In genomic region chr14:105881021-105881930, GRCh38 we compare ENCODE assay signal across 18 cellular contexts.
DNase-seq lines count a peak whose midpoint lies in the region; ATAC-seq and TF ChIP-seq lines count a peak whose summit lies in the region.
"Had no signal": no experiment of that assay in that cellular context is flagged by ENCODE, and none has a peak within 500 bp of the region (broad histone marks: within the 10 kb centered on the region; RNA-seq: fewer than 3 reads in every experiment).

No MANE protein-coding gene starts in this region.

- no peak overlapping the region for H2AFZ ChIP-seq in mammary epithelial cell (ENCODE audit: low read depth, low read length)

- no TSS peak for BruUV-seq in mammary epithelial cell (replicated peaks; lab: Mats Ljungman, UMichigan)

- H3K4me2 ChIP-seq in mesendoderm (ENCODE audit: low read length) (no peak overlapping the region), mammary epithelial cell (ENCODE audit: insufficient read depth, low read depth, low read length) (no peak overlapping the region)

- peaks cover 2% of the 10 kb centered on the region for H3K4me1 Mint-ChIP-seq in T-helper 17 cell

- peaks cover 3% of the 10 kb centered on the region for H3K36me3 Mint-ChIP-seq in T-helper 17 cell (ENCODE audit: low read depth)

- H2BK15ac ChIP-seq in mesendoderm (replicated peaks; ENCODE audit: low read depth): no peak overlapping the region

- no peaks in the 10 kb centered on the region for H3K9me3 ChIP-seq in T-helper 17 cell (ENCODE audit: control insufficient read depth, low read length, poor library complexity, severe bottlenecking)
- H3K9me3 ChIP-seq in mammary epithelial cell (replicated peaks; ENCODE audit: insufficient read depth, low read length): peaks cover 18% of the 10 kb centered on the region
- H3K9me3 ChIP-seq: pancreas had no signal

- no peak overlapping the region for H3K4me3 Mint-ChIP-seq in T-helper 17 cell
- H3K4me3 Mint-ChIP-seq: activated T-helper 1 cell treated with anti-CD3 and anti-CD28 coated beads, Interleukin-12 subunit alpha, Interleukin-12 subunit beta, Interleukin-2, Interleukin-4 antibody, amounts not matched to agents 30 ng/mL and 10 ng/mL and 1 ng/mL, durations not matched to agents 14 hours and 24 hours and 36 hours had no signal

- in situ Hi-C loops in mammary epithelial cell (cut with MboI; ENCODE audit: low sequenced_read_pairs in 2 of 2): no loop called here

- H3K79me1 ChIP-seq in mesendoderm (ENCODE audit: low read length): no peaks in the 10 kb centered on the region

- H3K79me2 ChIP-seq in mesendoderm (ENCODE audit: control insufficient read depth, insufficient read depth, low read length): no peaks in the 10 kb centered on the region
- no peaks in the 10 kb centered on the region for H3K79me2 ChIP-seq in mammary epithelial cell (ENCODE audit: insufficient read depth, low read length)

- no peak overlapping the region for H2AK5ac ChIP-seq in mesendoderm (ENCODE audit: low read length)

- H4K20me1 ChIP-seq in mammary epithelial cell (ENCODE audit: insufficient read depth, low read length): no peaks in the 10 kb centered on the region

- dilution Hi-C loops in mammary epithelial cell (cut with HindIII; ENCODE audit: low sequenced_read_pairs): no loop called here

- no peak overlapping the region for H3K18ac ChIP-seq in mesendoderm (ENCODE audit: low read length)

- H3K4me1 ChIP-seq in mesendoderm (ENCODE audit: control insufficient read depth, low read depth, low read length): no peaks in the 10 kb centered on the region
- no peaks in the 10 kb centered on the region for H3K4me1 ChIP-seq in mammary epithelial cell (ENCODE audit: insufficient read depth, low read length)
- H3K4me1 ChIP-seq: pancreas had no signal

- H3K4me3 ChIP-seq in mesendoderm (ENCODE audit: low read length) (no peak overlapping the region), mammary epithelial cell (replicated peaks in 1 of 3; ENCODE audit: insufficient read depth in 1 of 3, low read depth in 2 of 3, low read length in 3 of 3) (no peak overlapping the region)
- H3K4me3 ChIP-seq: pancreas had no signal

- H3K56ac ChIP-seq in mesendoderm (ENCODE audit: low read length): no peak overlapping the region

- H3K23ac ChIP-seq in mesendoderm (ENCODE audit: low read length): no peak overlapping the region

- H3K9ac ChIP-seq in mesendoderm (ENCODE audit: low read length) (no peak overlapping the region), mammary epithelial cell (ENCODE audit: insufficient read depth, low read length) (no peak overlapping the region)

- peak; percentile 26 for DNase-seq in activated CD4-positive, CD25-positive, alpha-beta regulatory T cell treated with anti-CD3 and anti-CD28 coated beads, Interleukin-2, amount 50 U/mL, for 72 hours
- no peak for DNase-seq in activated CD4-positive, CD25-positive, alpha-beta regulatory T cell (lab: John Stamatoyannopoulos, UW)
- DNase-seq in T-helper 17 cell (peak; percentile 1 to 5 (median 4)), left ventricle myocardium superior (peak; percentile 11), NCI-H1930 (lab: John Stamatoyannopoulos, UW) (no peak), mesendoderm (no peak), mammary epithelial cell (no peak)
- peak; percentile 16 for DNase-seq in stimulated activated CD8-positive, alpha-beta memory T cell treated with anti-CD3 and anti-CD28 coated beads, Interleukin-4, amount 100 ng/mL, for 48 hours
- DNase-seq: brain microvascular endothelial cell, DND-41, foreskin fibroblast, KG1, midbrain, NCI-H1417 treated with DMSO at 0.1 percent for 48 hours, NCI-H524 had no signal

- H3K27me3 Mint-ChIP-seq in T-helper 17 cell: peaks cover 44% of the 10 kb centered on the region

- H4K5ac ChIP-seq in mesendoderm (ENCODE audit: low read length): no peak overlapping the region

- no peak overlapping the region for H2BK5ac ChIP-seq in mesendoderm (ENCODE audit: low read length)

- H2BK120ac ChIP-seq in mesendoderm (ENCODE audit: low read depth, low read length): no peak overlapping the region

- H3K36me3 ChIP-seq in mesendoderm (ENCODE audit: control insufficient read depth, insufficient read depth, low read length) (no peaks in the 10 kb centered on the region), mammary epithelial cell (ENCODE audit: insufficient read depth, low read length) (no peaks in the 10 kb centered on the region)
- H3K36me3 ChIP-seq: brain microvascular endothelial cell, pancreas had no signal

- H3K4ac ChIP-seq in mesendoderm (ENCODE audit: low read depth, low read length): no peak overlapping the region

- ATAC-seq in T-helper 17 cell: no peak
- ATAC-seq in left ventricle myocardium superior: no peak
- ATAC-seq: pancreas had no signal

- no peak for TF ChIP-seq CTCF in mammary epithelial cell (conservative IDR thresholded peaks at IDR 0.05 in 1 of 2, IDR thresholded peaks at IDR 0.05 in 1 of 2; ENCODE audit: extremely low read depth in 1 of 2, insufficient read depth in 1 of 2, low read depth in 1 of 2, low read length in 2 of 2)

- H3K27me3 ChIP-seq in mesendoderm (ENCODE audit: insufficient read depth, low read length, poor library complexity) (no peaks in the 10 kb centered on the region), mammary epithelial cell (ENCODE audit: insufficient read depth, low read length) (no peaks in the 10 kb centered on the region)
- H3K27me3 ChIP-seq: brain microvascular endothelial cell, pancreas had no signal

- H3K27ac Mint-ChIP-seq in T-helper 17 cell: no peak overlapping the region
- H3K27ac Mint-ChIP-seq: activated T-helper 1 cell treated with anti-CD3 and anti-CD28 coated beads, Interleukin-12 subunit alpha, Interleukin-12 subunit beta, Interleukin-2, Interleukin-4 antibody, amounts not matched to agents 30 ng/mL and 10 ng/mL and 1 ng/mL, durations not matched to agents 14 hours and 24 hours and 36 hours had no signal

- WGBS in mesendoderm (ENCODE audit: extremely low coverage, insufficient coverage, low lambda C conversion rate): no CpG with 5 or more reads among the region's 18 CpGs
- WGBS in mammary epithelial cell (ENCODE audit: low coverage, missing lambda C conversion rate): 59% methylated on average over 13 of the region's 18 CpGs

- H3K27ac ChIP-seq in mesendoderm (ENCODE audit: low read depth, low read length): no peak overlapping the region
- H3K27ac ChIP-seq in mammary epithelial cell (ENCODE audit: insufficient read depth, low read depth, low read length): no peak overlapping the region
- H3K27ac ChIP-seq: 22Rv1, brain microvascular endothelial cell, pancreas had no signal

- CTCF ChIA-PET in mammary epithelial cell (lab: Charles Lee; ENCODE audit: low non-redundant PET): no interaction called here

- intact Hi-C loops in left ventricle myocardium superior (cut with micrococcal nuclease): no loop called here
- intact Hi-C loops in mammary epithelial cell (cut with micrococcal nuclease): no loop called here

- H4K8ac ChIP-seq in mesendoderm (ENCODE audit: low read depth, low read length): no peak overlapping the region

Comparison
In these comparisons a context has a peak if more than half of its experiments do, and no peak if none do; other contexts are left out.
1. DNase-seq: peak in activated CD4-positive, CD25-positive, alpha-beta regulatory T cell treated with anti-CD3 and anti-CD28 coated beads, Interleukin-2, amount 50 U/mL, for 72 hours (single experiment), T-helper 17 cell (3 of 3), left ventricle myocardium superior (single experiment) and stimulated activated CD8-positive, alpha-beta memory T cell treated with anti-CD3 and anti-CD28 coated beads, Interleukin-4, amount 100 ng/mL, for 48 hours (single experiment); none in activated CD4-positive, CD25-positive, alpha-beta regulatory T cell (0 of 4), NCI-H1930 (0 of 2), mesendoderm (single experiment) and mammary epithelial cell (single experiment).